8 cellular contexts compared by ENCODE assay signal in the genomic region with DNA sequence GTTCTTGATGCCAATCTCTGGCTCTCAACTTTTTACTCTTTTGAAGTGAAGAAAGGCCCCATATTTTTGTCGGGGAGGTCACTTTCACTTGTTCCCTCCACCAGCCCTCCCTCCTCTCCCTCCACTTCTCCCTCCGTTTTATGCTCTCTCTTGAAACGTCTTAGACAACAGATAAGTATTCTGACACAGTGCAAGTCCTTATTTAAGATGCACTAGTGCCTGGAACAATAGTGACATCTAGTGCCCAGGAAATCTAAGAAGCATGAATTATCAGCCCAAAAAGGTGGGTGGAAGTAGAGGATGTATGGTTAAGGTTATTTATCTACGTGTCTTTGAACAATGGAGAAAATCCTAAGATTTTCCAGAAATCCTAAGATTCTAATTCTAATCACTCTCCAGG. TPM values are rescaled to one million over a fixed set of nuclear protein-coding genes. Genes with fewer than 3 reads are reported as not detected.
A peak's percentile ranks its signal among the peaks of the same experiment; 100 is the strongest.
DNase-seq lines count a peak whose midpoint lies in the region; ATAC-seq and TF ChIP-seq lines count a peak whose summit lies in the region.

No MANE protein-coding gene starts in this region.

- peaks cover 27% of the 10 kb centered on the region for H3K4me1 ChIP-seq in BLaER1
- peaks cover 4 to 18% (median 11%) of the 10 kb centered on the region in 4 donors for H3K4me1 ChIP-seq in liver (ENCODE audit: control insufficient read depth in 4 of 4, insufficient read depth in 4 of 4, low read length in 3 of 4)
- H3K4me1 ChIP-seq in aorta (ENCODE audit: control insufficient read depth in 1 of 2, insufficient read depth in 2 of 2, low read length in 2 of 2): no peaks in the 10 kb centered on the region

- H3K9me3 ChIP-seq in BLaER1 (no peaks in the 10 kb centered on the region), liver (ENCODE audit: control insufficient read depth in 4 of 4, low read length in 3 of 4) (no peaks in the 10 kb centered on the region), aorta (ENCODE audit: control insufficient read depth, low read length) (no peaks in the 10 kb centered on the region)

- DNase-seq in NCI-H69 (lab: John Stamatoyannopoulos, UW): peak; percentile 51
- peak; percentile 58 for DNase-seq in cerebellar cortex (ENCODE audit: low spot score)
- no peak for DNase-seq in aorta
- no peak for DNase-seq in NCI-H774 (lab: John Stamatoyannopoulos, UW)
- DNase-seq in T1000 (lab: John Stamatoyannopoulos, UW): no peak

- ATAC-seq in aorta (ENCODE audit: low FRiP score): peak; percentile 76

- TF ChIP-seq CTCF in GM12873 (IDR thresholded peaks at IDR 0.05; ENCODE audit: insufficient read depth, low read depth, low read length, missing control alignments) (peak; percentile 62), liver (IDR thresholded peaks at IDR 0.05; ENCODE audit: low read depth, low read length, missing input control) (peak; percentile 50)

- peak; percentile 88 to 90 for TF ChIP-seq RAD21 in liver (IDR thresholded peaks at IDR 0.05)

- H3K4me2 ChIP-seq in BLaER1: peak overlapping the region; percentile 70

- H3K27me3 ChIP-seq in BLaER1: no peaks in the 10 kb centered on the region
- no peaks in the 10 kb centered on the region for H3K27me3 ChIP-seq in liver (ENCODE audit: control insufficient read depth in 4 of 4, insufficient read depth in 4 of 4, low read length in 3 of 4)
- H3K27me3 ChIP-seq in aorta (ENCODE audit: control insufficient read depth in 1 of 2, insufficient read depth in 2 of 2, low read length in 1 of 2): no peaks in the 10 kb centered on the region

- H3K4me3 ChIP-seq in BLaER1 (no peak overlapping the region), liver (ENCODE audit: low read depth in 1 of 3, low read length in 3 of 3) (no peak overlapping the region), aorta (ENCODE audit: low read length in 2 of 2) (no peak overlapping the region)

- peak overlapping the region; percentile 11; the same call in 1 of the 2 replicates for H3K27ac ChIP-seq in BLaER1
- H3K27ac ChIP-seq in liver (ENCODE audit: low read depth in 1 of 2, low read length in 2 of 2): no peak overlapping the region
- H3K27ac ChIP-seq in aorta (ENCODE audit: low read depth in 1 of 2, low read length in 2 of 2): no peak overlapping the region

- 54% methylated on average over 4 of the region's 4 CpGs for WGBS in liver
- 6 to 12% methylated on average over 4 of the region's 4 CpGs for WGBS in aorta, 2 donors

- no peaks in the 10 kb centered on the region for H4K20me1 ChIP-seq in BLaER1

- intact Hi-C loops in aorta (cut with DNase I): loop anchor here (1.0 to 5.0 kb wide), 3 partner anchors 84 to 301 kb away; a partner anchor contains a TSS

- H3K9ac ChIP-seq in BLaER1: 0 out of 2 replicates have a peak overlapping the region, but pooled peaks have one; percentile 18
- H3K9ac ChIP-seq in liver (ENCODE audit: low read depth in 1 of 2, low read length in 2 of 2): no peak overlapping the region

- H3K36me3 ChIP-seq in BLaER1: peaks cover 84% of the 10 kb centered on the region
- peaks cover 2 to 45% (median 33%) of the 10 kb centered on the region in 4 donors for H3K36me3 ChIP-seq in liver (ENCODE audit: control insufficient read depth in 4 of 4, insufficient read depth in 3 of 4, low read depth in 1 of 4, low read length in 3 of 4)
- H3K36me3 ChIP-seq in aorta (ENCODE audit: control insufficient read depth in 1 of 2, insufficient read depth in 2 of 2, low read length in 1 of 2): peaks cover 10 to 15% of the 10 kb centered on the region in 2 donors

TF ChIP-seq in liver, 16 proteins besides CTCF, POLR2A, EP300 and RAD21:
- TF ChIP-seq, protein P1, sequence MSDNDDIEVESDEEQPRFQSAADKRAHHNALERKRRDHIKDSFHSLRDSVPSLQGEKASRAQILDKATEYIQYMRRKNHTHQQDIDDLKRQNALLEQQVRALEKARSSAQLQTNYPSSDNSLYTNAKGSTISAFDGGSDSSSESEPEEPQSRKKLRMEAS (IDR thresholded peaks at IDR 0.05): no peak
- TF ChIP-seq RXRA (IDR thresholded peaks at IDR 0.05) (no peak), TAF1 (conservative IDR thresholded peaks at IDR 0.05) (no peak), JUND (IDR thresholded peaks at IDR 0.05) (no peak), GABPA (IDR thresholded peaks at IDR 0.05 in 1 of 2, conservative IDR thresholded peaks at IDR 0.05 in 1 of 2) (no peak), NR2F2 (IDR thresholded peaks at IDR 0.05) (no peak), SP1 (IDR thresholded peaks at IDR 0.05) (no peak), EGR1 (IDR thresholded peaks at IDR 0.05; ENCODE audit: low read depth in 2 of 2) (no peak), HNF4G (IDR thresholded peaks at IDR 0.05) (no peak), YY1 (IDR thresholded peaks at IDR 0.05) (no peak), FOXA2 (IDR thresholded peaks at IDR 0.05) (no peak), FOXA1 (IDR thresholded peaks at IDR 0.05) (no peak), HNF4A (conservative IDR thresholded peaks at IDR 0.05) (no peak)
- TF ChIP-seq, protein P2, sequence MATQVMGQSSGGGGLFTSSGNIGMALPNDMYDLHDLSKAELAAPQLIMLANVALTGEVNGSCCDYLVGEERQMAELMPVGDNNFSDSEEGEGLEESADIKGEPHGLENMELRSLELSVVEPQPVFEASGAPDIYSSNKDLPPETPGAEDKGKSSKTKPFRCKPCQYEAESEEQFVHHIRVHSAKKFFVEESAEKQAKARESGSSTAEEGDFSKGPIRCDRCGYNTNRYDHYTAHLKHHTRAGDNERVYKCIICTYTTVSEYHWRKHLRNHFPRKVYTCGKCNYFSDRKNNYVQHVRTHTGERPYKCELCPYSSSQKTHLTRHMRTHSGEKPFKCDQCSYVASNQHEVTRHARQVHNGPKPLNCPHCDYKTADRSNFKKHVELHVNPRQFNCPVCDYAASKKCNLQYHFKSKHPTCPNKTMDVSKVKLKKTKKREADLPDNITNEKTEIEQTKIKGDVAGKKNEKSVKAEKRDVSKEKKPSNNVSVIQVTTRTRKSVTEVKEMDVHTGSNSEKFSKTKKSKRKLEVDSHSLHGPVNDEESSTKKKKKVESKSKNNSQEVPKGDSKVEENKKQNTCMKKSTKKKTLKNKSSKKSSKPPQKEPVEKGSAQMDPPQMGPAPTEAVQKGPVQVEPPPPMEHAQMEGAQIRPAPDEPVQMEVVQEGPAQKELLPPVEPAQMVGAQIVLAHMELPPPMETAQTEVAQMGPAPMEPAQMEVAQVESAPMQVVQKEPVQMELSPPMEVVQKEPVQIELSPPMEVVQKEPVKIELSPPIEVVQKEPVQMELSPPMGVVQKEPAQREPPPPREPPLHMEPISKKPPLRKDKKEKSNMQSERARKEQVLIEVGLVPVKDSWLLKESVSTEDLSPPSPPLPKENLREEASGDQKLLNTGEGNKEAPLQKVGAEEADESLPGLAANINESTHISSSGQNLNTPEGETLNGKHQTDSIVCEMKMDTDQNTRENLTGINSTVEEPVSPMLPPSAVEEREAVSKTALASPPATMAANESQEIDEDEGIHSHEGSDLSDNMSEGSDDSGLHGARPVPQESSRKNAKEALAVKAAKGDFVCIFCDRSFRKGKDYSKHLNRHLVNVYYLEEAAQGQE (IDR thresholded peaks at IDR 0.05): no peak
- TF ChIP-seq, protein P3, sequence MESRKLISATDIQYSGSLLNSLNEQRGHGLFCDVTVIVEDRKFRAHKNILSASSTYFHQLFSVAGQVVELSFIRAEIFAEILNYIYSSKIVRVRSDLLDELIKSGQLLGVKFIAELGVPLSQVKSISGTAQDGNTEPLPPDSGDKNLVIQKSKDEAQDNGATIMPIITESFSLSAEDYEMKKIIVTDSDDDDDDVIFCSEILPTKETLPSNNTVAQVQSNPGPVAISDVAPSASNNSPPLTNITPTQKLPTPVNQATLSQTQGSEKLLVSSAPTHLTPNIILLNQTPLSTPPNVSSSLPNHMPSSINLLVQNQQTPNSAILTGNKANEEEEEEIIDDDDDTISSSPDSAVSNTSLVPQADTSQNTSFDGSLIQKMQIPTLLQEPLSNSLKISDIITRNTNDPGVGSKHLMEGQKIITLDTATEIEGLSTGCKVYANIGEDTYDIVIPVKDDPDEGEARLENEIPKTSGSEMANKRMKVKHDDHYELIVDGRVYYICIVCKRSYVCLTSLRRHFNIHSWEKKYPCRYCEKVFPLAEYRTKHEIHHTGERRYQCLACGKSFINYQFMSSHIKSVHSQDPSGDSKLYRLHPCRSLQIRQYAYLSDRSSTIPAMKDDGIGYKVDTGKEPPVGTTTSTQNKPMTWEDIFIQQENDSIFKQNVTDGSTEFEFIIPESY (IDR thresholded peaks at IDR 0.05): no peak
- TF ChIP-seq, protein P4, sequence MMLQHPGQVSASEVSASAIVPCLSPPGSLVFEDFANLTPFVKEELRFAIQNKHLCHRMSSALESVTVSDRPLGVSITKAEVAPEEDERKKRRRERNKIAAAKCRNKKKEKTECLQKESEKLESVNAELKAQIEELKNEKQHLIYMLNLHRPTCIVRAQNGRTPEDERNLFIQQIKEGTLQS (IDR thresholded peaks at IDR 0.05): no peak

RNA-seq across cellular contexts. Expression of a gene that starts 17.9 kb away (rescaled TPM):
- 10 to 100 TPM; 26.5 to 34.7 TPM for total RNA-seq in liver
- polyA plus RNA-seq in liver: 10 to 100 TPM; 25.0 to 25.1 TPM
- total RNA-seq in aorta: 10 to 100 TPM; 59.8 to 85.7 TPM
- polyA plus RNA-seq in aorta: 10 to 100 TPM; 34.9 to 90.8 TPM

RNA-seq across cellular contexts. Expression of a gene that starts 18.2 kb away (rescaled TPM):
- total RNA-seq in liver (10 to 100 TPM; 21.5 to 27.6 TPM), aorta (10 to 100 TPM; 30.9 to 32.5 TPM)
- polyA plus RNA-seq in liver (10 to 100 TPM; 10.9 to 18.9 TPM), aorta (10 to 100 TPM; 10.4 to 12.7 TPM)

Comparison
In these comparisons a context has a peak if more than half of its experiments do, and no peak if none do; other contexts are left out.
1. DNase-seq: peak in NCI-H69 (single experiment) and cerebellar cortex (single experiment); none in aorta (0 of 2), NCI-H774 (single experiment) and T1000 (single experiment).